ENCODE assay signal across 23 cellular contexts in the genomic region with DNA sequence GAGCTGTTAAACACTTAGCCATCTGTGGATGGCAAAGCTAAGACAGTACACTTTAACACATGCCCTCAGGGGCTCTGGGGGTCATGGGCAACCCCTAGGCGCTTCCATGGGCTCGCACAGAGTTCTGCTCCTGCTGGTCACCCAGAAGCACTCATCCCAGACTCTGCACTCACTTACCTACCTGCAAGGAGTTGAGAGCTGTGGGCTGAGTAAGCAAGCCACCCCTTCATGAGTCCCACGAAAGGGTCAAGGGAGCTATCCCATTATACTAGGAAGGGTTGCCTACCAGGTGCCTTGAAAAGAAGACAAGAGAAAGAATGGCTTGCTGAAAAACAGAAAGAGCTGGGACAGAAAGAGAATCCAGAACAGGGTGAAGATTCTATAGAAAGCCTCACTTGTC.
"Had no signal": no experiment of that assay in that cellular context is flagged by ENCODE, and none has a peak within 500 bp of the region (broad histone marks: within the 10 kb centered on the region; RNA-seq: fewer than 3 reads in every experiment).

No MANE protein-coding gene starts in this region.

- H3K27ac ChIP-seq: KMS-11, RWPE1 had no signal

- H3K4me2 ChIP-seq: KMS-11, SK-N-SH had no signal

- H3K9me3 ChIP-seq: MG63, SK-N-SH had no signal

- H3K36me3 Mint-ChIP-seq: IgD-negative memory B cell had no signal

- H3K36me3 ChIP-seq: MG63 had no signal

- H3K4me3 Mint-ChIP-seq: IgD-negative memory B cell had no signal

- ATAC-seq: HepG2, K562, Panc1 had no signal

- H3K4me3 ChIP-seq: K562, MG63 had no signal

- FAIRE-seq: HepG2, K562 had no signal

- DNase-seq: Kasumi-1, MG63, NCI-H1092, NCI-H1436, NCI-H187, NCI-H2029, NCI-H2081 treated with DMSO at 0.1 percent for 48 hours, NCI-H2171, NCI-H226, NCI-H446, NCI-H510A, NCI-H524 treated with DMSO at 0.1 percent for 48 hours, NCI-H69, NCI-H774, SHP77, SK-N-SH, SW 1271 had no signal

- H3K9me3 Mint-ChIP-seq: IgD-negative memory B cell had no signal

- H3K27me3 ChIP-seq: MG63 had no signal

- H3K9ac ChIP-seq: KMS-11, SK-N-SH had no signal

- H3K27ac Mint-ChIP-seq: IgD-negative memory B cell had no signal
